8 cellular contexts compared by ENCODE assay signal in genomic region chr7:138008588-138009349, GRCh38. TPM values are rescaled to one million over a fixed set of nuclear protein-coding genes. Genes with fewer than 3 reads are reported as not detected.
A peak's percentile ranks its signal among the peaks of the same experiment; 100 is the strongest.
DNase-seq lines count a peak whose midpoint lies in the region; ATAC-seq and TF ChIP-seq lines count a peak whose summit lies in the region.

No MANE protein-coding gene starts in this region.

- H3K4me3 Mint-ChIP-seq in activated CD4-positive, alpha-beta T cell treated with anti-CD3 and anti-CD28 coated beads, Interleukin-2, amount 10 ng/mL, durations not matched to agents 7 days and 5 days, result no peak overlapping the region

- H3K36me3 Mint-ChIP-seq in activated CD4-positive, alpha-beta T cell treated with anti-CD3 and anti-CD28 coated beads, Interleukin-2, amount 10 ng/mL, durations not matched to agents 7 days and 5 days (ENCODE audit: low read depth), result no peaks in the 10 kb centered on the region

- H3K27ac Mint-ChIP-seq in activated CD4-positive, alpha-beta T cell treated with anti-CD3 and anti-CD28 coated beads, Interleukin-2, amount 10 ng/mL, durations not matched to agents 7 days and 5 days, result no peak overlapping the region

- peaks cover 4% of the 10 kb centered on the region for H3K27me3 Mint-ChIP-seq in activated CD4-positive, alpha-beta T cell treated with anti-CD3 and anti-CD28 coated beads, Interleukin-2, amount 10 ng/mL, durations not matched to agents 7 days and 5 days

- CTCF ChIA-PET in activated CD4-positive, alpha-beta T cell treated with anti-CD3 and anti-CD28 coated beads, Interleukin-2, amount 10 ng/mL, durations not matched to agents 7 days and 5 days (lab: Charles Lee), result interaction anchor here (0.5 to 3.2 kb wide), 7 partner anchors 9 to 559 kb away, joined by 3 to 43 read pairs (median 4); no protein-coding TSS in a partner anchor

- TF ChIP-seq CTCF in fibroblast of pulmonary artery (IDR thresholded peaks at IDR 0.05; ENCODE audit: low read length, missing control alignments), result peak; percentile 87

- no peak overlapping the region for H3K4me3 ChIP-seq in fibroblast of pulmonary artery (replicated peaks; ENCODE audit: low read depth, low read length)

- DNase-seq in activated CD4-positive, alpha-beta T cell treated with anti-CD3 and anti-CD28 coated beads, Interleukin-2, amount 10 ng/mL, durations not matched to agents 7 days and 5 days, result peak; percentile 43
- DNase-seq in activated CD4-positive, alpha-beta T cell treated with anti-CD3 and anti-CD28 coated beads for 48 hours, result no peak
- DNase-seq in NCI-H2227 (lab: John Stamatoyannopoulos, UW; ENCODE audit: unreplicated experiment) (peak; percentile 82), fibroblast of pulmonary artery (ENCODE audit: low read depth) (peak; percentile 83), nucleus accumbens (lab: John Stamatoyannopoulos, UW) (peak in 35 of 56 donors; percentile 7 to 68 (median 28))
- peak; percentile 7 to 12 for DNase-seq in activated CD4-positive, alpha-beta T cell treated with anti-CD3 and anti-CD28 coated beads, Interleukin-2, amount 50 U/mL, for 4 hours
- DNase-seq in NK-92 treated with Interleukin-12 subunit alpha and Interleukin-12 subunit beta, amount 100 ng/mL, for 24 hours (lab: John Stamatoyannopoulos, UW), result no peak

- POLR2A ChIA-PET in activated CD4-positive, alpha-beta T cell treated with anti-CD3 and anti-CD28 coated beads, Interleukin-2, amount 10 ng/mL, durations not matched to agents 7 days and 5 days (lab: Charles Lee), result no interaction called here

- peaks cover 8% of the 10 kb centered on the region for H3K4me1 Mint-ChIP-seq in activated CD4-positive, alpha-beta T cell treated with anti-CD3 and anti-CD28 coated beads, Interleukin-2, amount 10 ng/mL, durations not matched to agents 7 days and 5 days

- H3K9me3 Mint-ChIP-seq in activated CD4-positive, alpha-beta T cell treated with anti-CD3 and anti-CD28 coated beads, Interleukin-2, amount 10 ng/mL, durations not matched to agents 7 days and 5 days, result no peaks in the 10 kb centered on the region

- ATAC-seq in HG02642 (IDR thresholded peaks at IDR 0.05; ENCODE audit: poor library complexity, unreplicated experiment), result peak; percentile 52

RNA-seq across cellular contexts. Expression of gene CREB3L2, which starts 6.9 kb away (rescaled TPM):
- 10 to 100 TPM; 23.1 to 25.7 TPM for total RNA-seq in activated CD4-positive, alpha-beta T cell treated with anti-CD3 and anti-CD28 coated beads, Interleukin-2, amount 10 ng/mL, durations not matched to agents 7 days and 5 days

Comparison
In these comparisons a context has a peak if more than half of its experiments do, and no peak if none do; other contexts are left out.
1. DNase-seq: peak in activated CD4-positive, alpha-beta T cell treated with anti-CD3 and anti-CD28 coated beads, Interleukin-2, amount 10 ng/mL, durations not matched to agents 7 days and 5 days (single experiment), NCI-H2227 (single experiment), activated CD4-positive, alpha-beta T cell treated with anti-CD3 and anti-CD28 coated beads, Interleukin-2, amount 50 U/mL, for 4 hours (2 of 2), fibroblast of pulmonary artery (single experiment) and nucleus accumbens (35 of 56); none in activated CD4-positive, alpha-beta T cell treated with anti-CD3 and anti-CD28 coated beads for 48 hours (single experiment) and NK-92 treated with Interleukin-12 subunit alpha and Interleukin-12 subunit beta, amount 100 ng/mL, for 24 hours (single experiment).